Comparison of ENCODE assay signal across 8 cellular contexts in genomic region chr20:41027872-41028358, GRCh38. TPM values are rescaled to one million over a fixed set of nuclear protein-coding genes. Genes with fewer than 3 reads are reported as not detected.
DNase-seq lines count a peak whose midpoint lies in the region; ATAC-seq, FAIRE-seq and TF ChIP-seq lines count a peak whose summit lies in the region.

No MANE protein-coding gene starts in this region.

- H3K9me3 ChIP-seq in OCI-LY7 (ENCODE audit: low read length): no peaks in the 10 kb centered on the region
- no peaks in the 10 kb centered on the region for H3K9me3 ChIP-seq in endothelial cell of umbilical vein (replicated peaks; ENCODE audit: control insufficient read depth, insufficient read depth, low read length)
- no peaks in the 10 kb centered on the region for H3K9me3 ChIP-seq in ovary

- no peak for TF ChIP-seq POLR2A in endothelial cell of umbilical vein (IDR thresholded peaks at IDR 0.05; ENCODE audit: low read depth, low read length)
- no peak for TF ChIP-seq POLR2A in ovary (IDR thresholded peaks at IDR 0.05)

- H3K27ac ChIP-seq in OCI-LY7 (ENCODE audit: low read depth, low read length, poor library complexity, severe bottlenecking): peak overlapping the region; percentile 40
- peak overlapping the region; percentile 40 for H3K27ac ChIP-seq in endothelial cell of umbilical vein (ENCODE audit: insufficient read depth, low read depth, low read length)
- peak overlapping the region in 1 of 2 donors; percentile 37 for H3K27ac ChIP-seq in ovary

- peaks cover 36% of the 10 kb centered on the region for H3K4me1 Mint-ChIP-seq in Calu3 (ENCODE audit: low read depth, unreplicated experiment)

- no peak for ATAC-seq in GM19324 (IDR thresholded peaks at IDR 0.05; ENCODE audit: low FRiP score, unreplicated experiment)

- TSS peak; percentile 94 for BruUV-seq in Calu3 (replicated peaks; lab: Mats Ljungman, UMichigan)
- TSS peak; percentile 94 for BruUV-seq in OCI-LY7 (replicated peaks; lab: Mats Ljungman, UMichigan)
- TSS peak; percentile 89 for BruUV-seq in endothelial cell of umbilical vein (replicated peaks; lab: Mats Ljungman, UMichigan)

- no peaks in the 10 kb centered on the region for H3K27me3 Mint-ChIP-seq in Calu3 (ENCODE audit: unreplicated experiment)

- peak overlapping the region; percentile 83 for H3K4me3 Mint-ChIP-seq in Calu3 (ENCODE audit: low read depth, unreplicated experiment)

- H3K4me2 ChIP-seq in OCI-LY7 (ENCODE audit: low read length) (peak overlapping the region; percentile 91), endothelial cell of umbilical vein (ENCODE audit: insufficient read depth, low read length) (peak overlapping the region; percentile 7)

- DNase-seq in Calu3 (no peak), OCI-LY7 (ENCODE audit: low spot score) (no peak), endothelial cell of umbilical vein (ENCODE audit: low read depth, low spot score) (no peak), ovary (peak in 2 of 5 donors; percentile 20 to 30), NCI-H1417 treated with DMSO at 0.1 percent for 48 hours (lab: John Stamatoyannopoulos, UW) (no peak), GM10248 (ENCODE audit: extremely low spot score) (no peak)
- no peak for DNase-seq in activated CD4-positive, alpha-beta T cell treated with anti-CD3 and anti-CD28 coated beads for 1 hour

- H3K9me2 ChIP-seq in OCI-LY7 (ENCODE audit: insufficient read depth, low read length): no peaks in the 10 kb centered on the region

- no peak for FAIRE-seq in endothelial cell of umbilical vein (lab: Jason Lieb, UNC)

- no peaks in the 10 kb centered on the region for H3K9me1 ChIP-seq in endothelial cell of umbilical vein (replicated peaks; ENCODE audit: control insufficient read depth, extremely low read depth, insufficient read depth, low read length)

- peak overlapping the region; percentile 97 for H3K27ac Mint-ChIP-seq in Calu3 (ENCODE audit: unreplicated experiment)

- H3K9me3 Mint-ChIP-seq in Calu3 (ENCODE audit: low read depth, unreplicated experiment): no peaks in the 10 kb centered on the region

- no peak overlapping the region for H2AFZ ChIP-seq in OCI-LY7 (ENCODE audit: low read length)
- H2AFZ ChIP-seq in endothelial cell of umbilical vein (ENCODE audit: low read depth, low read length): peak overlapping the region; percentile 20

- peaks cover 49% of the 10 kb centered on the region for H3K79me2 ChIP-seq in OCI-LY7 (ENCODE audit: insufficient read depth, low read depth, low read length)
- H3K79me2 ChIP-seq in endothelial cell of umbilical vein (ENCODE audit: control insufficient read depth, insufficient read depth, low read length): peaks cover 42% of the 10 kb centered on the region

- no peak for TF ChIP-seq CTCF in Calu3 (IDR thresholded peaks at IDR 0.05; ENCODE audit: unreplicated experiment)
- TF ChIP-seq CTCF in OCI-LY7 (conservative IDR thresholded peaks at IDR 0.05; ENCODE audit: low read length): no peak
- no peak for TF ChIP-seq CTCF in endothelial cell of umbilical vein (IDR thresholded peaks at IDR 0.05; ENCODE audit: extremely low read depth in 1 of 2, insufficient read depth in 1 of 2, low read depth in 1 of 2, low read length in 2 of 2)
- TF ChIP-seq CTCF in ovary (IDR thresholded peaks at IDR 0.05): no peak
- no peak for TF ChIP-seq CTCF in GM10248 (IDR thresholded peaks at IDR 0.05; ENCODE audit: control extremely low read depth, extremely low read depth, low read depth, missing control alignments)

- peaks cover 34% of the 10 kb centered on the region for H4K20me1 ChIP-seq in OCI-LY7 (ENCODE audit: insufficient read depth, low read length)
- peaks cover 19% of the 10 kb centered on the region for H4K20me1 ChIP-seq in endothelial cell of umbilical vein (replicated peaks; ENCODE audit: control insufficient read depth, extremely low read depth, insufficient read depth, low read length)

- CTCF ChIA-PET in Calu3 (lab: Charles Lee) (interaction anchor here (0.5 to 1.1 kb wide), 6 partner anchors 10 to 358 kb away, joined by 3 to 7 read pairs (median 4); no protein-coding TSS in a partner anchor), OCI-LY7 (lab: Charles Lee; ENCODE audit: unreplicated experiment) (interaction anchor here (0.6 to 1.1 kb wide), 3 partner anchors 30 to 106 kb away, joined by 3 to 5 read pairs (median 4); no protein-coding TSS in a partner anchor), endothelial cell of umbilical vein (lab: Charles Lee) (interaction anchor here (9.0 kb wide), 1 partner anchor 38 kb away, joined by 87 read pairs; no protein-coding TSS in a partner anchor), GM10248 (lab: Yijun Ruan, JAX) (interaction anchor here (0.7 to 1.5 kb wide), 4 partner anchors 9 to 59 kb away, joined by 3 to 4 read pairs (median 3); no protein-coding TSS in a partner anchor)

- TF ChIP-seq EP300 in ovary (IDR thresholded peaks at IDR 0.05): no peak

- H3K4me1 ChIP-seq in OCI-LY7 (ENCODE audit: insufficient read depth, low read length, poor library complexity, severe bottlenecking) (peaks cover 61% of the 10 kb centered on the region), endothelial cell of umbilical vein (ENCODE audit: control insufficient read depth, extremely low read depth, insufficient read depth, low read length) (peaks cover 36% of the 10 kb centered on the region), ovary (ENCODE audit: insufficient read depth) (peaks cover 9% of the 10 kb centered on the region)

- H3K4me3 ChIP-seq in OCI-LY7 (ENCODE audit: low read depth, low read length, poor library complexity, severe bottlenecking) (peak overlapping the region; percentile 68), endothelial cell of umbilical vein (replicated peaks in 1 of 3; ENCODE audit: insufficient read depth in 1 of 3, low read depth in 1 of 3, low read length in 3 of 3) (peak overlapping the region in 2 of 3 experiments; percentile 2 to 22), ovary (peak overlapping the region; percentile 31)

- H3K27me3 ChIP-seq in endothelial cell of umbilical vein (ENCODE audit: control insufficient read depth in 2 of 2, insufficient read depth in 2 of 2, low read length in 2 of 2) (no peaks in the 10 kb centered on the region), ovary (no peaks in the 10 kb centered on the region)

- POLR2A ChIA-PET in OCI-LY7 (lab: Charles Lee): interaction anchor here (0.8 to 7.6 kb wide), 5 partner anchors 11 to 35 kb away, joined by 3 to 88 read pairs (median 4); no protein-coding TSS in a partner anchor
- POLR2A ChIA-PET in endothelial cell of umbilical vein (lab: Charles Lee): interaction anchor here (1.0 to 1.8 kb wide), 3 partner anchors 18 to 37 kb away, joined by 3 to 8 read pairs (median 4); no protein-coding TSS in a partner anchor
- POLR2A ChIA-PET in GM10248 (lab: Yijun Ruan, JAX): no interaction called here

- peak overlapping the region; percentile 30 for H3K9ac ChIP-seq in endothelial cell of umbilical vein (replicated peaks; ENCODE audit: extremely low read depth, insufficient read depth, low read length)

- H3K36me3 Mint-ChIP-seq in Calu3 (ENCODE audit: insufficient read depth, unreplicated experiment): peaks cover 61% of the 10 kb centered on the region

- intact Hi-C loops in Calu3 (cut with micrococcal nuclease; ENCODE audit: unreplicated experiment): no loop called here
- intact Hi-C loops in OCI-LY7 (cut with micrococcal nuclease; ENCODE audit: unreplicated experiment): loop anchor here (1.0 to 2.0 kb wide), 2 partner anchors 17 to 37 kb away; no protein-coding TSS in a partner anchor
- intact Hi-C loops in endothelial cell of umbilical vein (cut with micrococcal nuclease): loop anchor here (1.0 to 2.0 kb wide), 5 partner anchors 25 to 67 kb away; no protein-coding TSS in a partner anchor
- intact Hi-C loops in ovary (cut with DNase I): no loop called here

- H3K36me3 ChIP-seq in OCI-LY7 (ENCODE audit: insufficient read depth, low read length): peaks cover 41% of the 10 kb centered on the region
- no peaks in the 10 kb centered on the region for H3K36me3 ChIP-seq in endothelial cell of umbilical vein (ENCODE audit: control insufficient read depth in 2 of 2, extremely low read depth in 1 of 2, insufficient read depth in 2 of 2, low read length in 2 of 2)
- no peaks in the 10 kb centered on the region for H3K36me3 ChIP-seq in ovary

- 16 to 22% (median 17%) methylated on average over 10 of the region's 10 CpGs for WGBS in ovary, 3 donors

- dilution Hi-C loops in endothelial cell of umbilical vein (cut with MboI; ENCODE audit: extremely low pct_ligation_motif_present, low sequenced_read_pairs): no loop called here

TF ChIP-seq in endothelial cell of umbilical vein, 7 proteins besides CTCF, POLR2A, EP300 and RAD21:
- TF ChIP-seq EZH2 (IDR thresholded peaks at IDR 0.05; ENCODE audit: borderline replicate concordance, low read depth, low read length, severe bottlenecking): no peak
- no peak for TF ChIP-seq POLR2AphosphoS5 (IDR thresholded peaks at IDR 0.05; ENCODE audit: insufficient read depth, low read depth, low read length)
- TF ChIP-seq FOS (IDR thresholded peaks at IDR 0.05; ENCODE audit: borderline replicate concordance, insufficient read depth, low read length): no peak
- no peak for TF ChIP-seq MYC (IDR thresholded peaks at IDR 0.05; ENCODE audit: low read depth, low read length)
TF ChIP-seq in endothelial cell of umbilical vein: peak in this region for 0.

RNA-seq across cellular contexts. Expression of gene TOP1, which starts 0.7 kb away (rescaled TPM):
- 129 and 152 TPM in 2 replicates for total RNA-seq in Calu3 (2022)
- total RNA-seq in OCI-LY7 (2014; rRNA removed; shearing (Covaris generic)): 44.6 and 53.0 TPM in 2 replicates
- 168 and 200 TPM in 2 replicates for total RNA-seq in OCI-LY7 (2022)
- 75.1 and 77.4 TPM in 2 replicates for total RNA-seq in endothelial cell of umbilical vein
- polyA plus RNA-seq in endothelial cell of umbilical vein: 3.7 and 7.0 TPM in 2 replicates
- polyA plus RNA-seq in endothelial cell of umbilical vein (2011; cell fraction: cytosol; rRNA removed): 13.9 and 14.1 TPM in 2 replicates
- polyA plus RNA-seq in endothelial cell of umbilical vein (2011; cell fraction: nucleus; rRNA removed): 23.7 and 33.5 TPM in 2 replicates
- polyA plus RNA-seq in endothelial cell of umbilical vein (2012): 68.9 and 93.6 TPM in 2 replicates
- 8.9 and 12.3 TPM in 2 replicates for polyA minus RNA-seq in endothelial cell of umbilical vein
- polyA minus RNA-seq in endothelial cell of umbilical vein (2011; cell fraction: cytosol; rRNA and poly(A)+ RNA removed): 26.7 TPM
- 15.4 and 17.3 TPM in 2 replicates for polyA minus RNA-seq in endothelial cell of umbilical vein (2011; cell fraction: nucleus; rRNA and poly(A)+ RNA removed)
- 10 to 100 TPM; 24.8 to 41.8 (median 35.6) TPM for total RNA-seq in ovary
- 10 to 100 TPM; 20.9 to 48.4 TPM for polyA plus RNA-seq in ovary

Comparison
In these comparisons a context has a peak if more than half of its experiments do, and no peak if none do; other contexts are left out.
1. H3K4me3 ChIP-seq: peak in every context shown above with its lines; median percentile 68 in OCI-LY7; 31 in ovary; 12 in endothelial cell of umbilical vein.
2. intact Hi-C loops: an anchor here in OCI-LY7 (1.0 to 2.0 kb wide) and endothelial cell of umbilical vein (1.0 to 2.0 kb wide); none called in Calu3 and ovary.